In the genomic region with DNA sequence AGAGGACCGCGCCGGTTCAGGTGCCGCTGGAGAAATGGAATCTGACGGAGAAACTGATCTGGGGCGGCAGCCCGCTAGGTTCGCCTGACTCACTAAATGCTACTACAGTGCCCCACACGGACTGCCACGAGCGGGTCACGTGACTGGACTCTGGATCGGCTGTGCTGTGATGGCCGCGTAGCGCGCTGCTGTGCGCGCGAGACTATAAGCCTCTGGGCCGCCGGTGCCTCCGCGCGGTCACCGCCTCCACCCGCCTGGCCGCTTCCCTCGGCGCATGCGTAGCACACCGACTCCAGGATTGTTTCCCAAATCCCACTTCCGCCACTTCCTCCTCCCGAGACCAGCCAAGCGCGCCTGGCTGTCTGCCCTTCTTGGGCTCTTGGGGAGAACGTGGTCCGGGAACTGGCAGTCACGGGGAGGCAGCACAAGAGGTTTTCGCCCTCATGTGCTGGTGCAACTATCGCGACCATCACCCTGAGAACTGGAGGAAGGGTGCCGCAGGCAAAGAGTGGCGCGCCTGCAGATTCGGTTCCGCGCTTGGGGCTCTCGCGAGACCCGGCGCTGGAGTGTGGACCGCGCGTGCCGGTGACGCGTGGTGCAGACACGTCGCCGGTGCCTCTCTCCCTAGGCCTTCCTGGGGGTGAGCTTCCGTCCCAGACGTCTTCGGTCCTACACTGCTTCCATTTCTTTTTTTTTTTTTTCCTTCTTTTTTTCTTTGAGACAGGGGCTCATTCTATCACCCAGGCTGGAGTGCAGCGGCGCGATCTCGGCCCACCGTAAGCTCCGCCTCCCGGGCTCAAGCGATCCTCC, we compare ENCODE assay signal across 1 cellular context.
TF ChIP-seq lines count a peak whose summit lies in the region.

No MANE protein-coding gene starts in this region.

TF ChIP-seq in HepG2, 621 proteins besides CTCF, POLR2A, EP300 and RAD21 (continued from another document and continues in another):
- TF ChIP-seq, protein P1, sequence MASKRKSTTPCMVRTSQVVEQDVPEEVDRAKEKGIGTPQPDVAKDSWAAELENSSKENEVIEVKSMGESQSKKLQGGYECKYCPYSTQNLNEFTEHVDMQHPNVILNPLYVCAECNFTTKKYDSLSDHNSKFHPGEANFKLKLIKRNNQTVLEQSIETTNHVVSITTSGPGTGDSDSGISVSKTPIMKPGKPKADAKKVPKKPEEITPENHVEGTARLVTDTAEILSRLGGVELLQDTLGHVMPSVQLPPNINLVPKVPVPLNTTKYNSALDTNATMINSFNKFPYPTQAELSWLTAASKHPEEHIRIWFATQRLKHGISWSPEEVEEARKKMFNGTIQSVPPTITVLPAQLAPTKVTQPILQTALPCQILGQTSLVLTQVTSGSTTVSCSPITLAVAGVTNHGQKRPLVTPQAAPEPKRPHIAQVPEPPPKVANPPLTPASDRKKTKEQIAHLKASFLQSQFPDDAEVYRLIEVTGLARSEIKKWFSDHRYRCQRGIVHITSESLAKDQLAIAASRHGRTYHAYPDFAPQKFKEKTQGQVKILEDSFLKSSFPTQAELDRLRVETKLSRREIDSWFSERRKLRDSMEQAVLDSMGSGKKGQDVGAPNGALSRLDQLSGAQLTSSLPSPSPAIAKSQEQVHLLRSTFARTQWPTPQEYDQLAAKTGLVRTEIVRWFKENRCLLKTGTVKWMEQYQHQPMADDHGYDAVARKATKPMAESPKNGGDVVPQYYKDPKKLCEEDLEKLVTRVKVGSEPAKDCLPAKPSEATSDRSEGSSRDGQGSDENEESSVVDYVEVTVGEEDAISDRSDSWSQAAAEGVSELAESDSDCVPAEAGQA (IDR thresholded peaks at IDR 0.05; ENCODE audit: low read depth), result peak; percentile 80
- TF ChIP-seq, protein P1 (CRISPR knock-in tag; IDR thresholded peaks at IDR 0.05; ENCODE audit: borderline replicate concordance), result peak; percentile 2; the same call in 1 of the 2 replicates
- TF ChIP-seq ZNF788 (CRISPR knock-in tag; IDR thresholded peaks at IDR 0.05; ENCODE audit: borderline replicate concordance) (peak; percentile 20; the same call in 1 of the 2 replicates), MEF2D (CRISPR knock-in tag; IDR thresholded peaks at IDR 0.05) (peak; percentile 73), SMARCE1 (IDR thresholded peaks at IDR 0.05; ENCODE audit: borderline replicate concordance) (no peak), ZSCAN20 (CRISPR knock-in tag; IDR thresholded peaks at IDR 0.05; ENCODE audit: borderline replicate concordance) (no peak; the same call in 1 of the 2 replicates), CCAR2 (optimal IDR thresholded peaks at IDR 0.05; ENCODE audit: low read depth, low read length) (no peak), ZNF30 (CRISPR knock-in tag; IDR thresholded peaks at IDR 0.05) (no peak), ISL2 (CRISPR knock-in tag; IDR thresholded peaks at IDR 0.05) (peak; percentile 46; the same call in 1 of the 2 replicates), ZNF33A (CRISPR knock-in tag; IDR thresholded peaks at IDR 0.05; ENCODE audit: borderline replicate concordance) (no peak), PHF21A (CRISPR knock-in tag; IDR thresholded peaks at IDR 0.05) (peak; percentile 94), ZNF431 (CRISPR knock-in tag; IDR thresholded peaks at IDR 0.05; ENCODE audit: borderline replicate concordance, low read depth) (no peak; the same call in 1 of the 2 replicates), ZFP37 (CRISPR knock-in tag; IDR thresholded peaks at IDR 0.05; ENCODE audit: borderline replicate concordance) (peak; percentile 44; the same call in 1 of the 2 replicates), KLF12 (CRISPR knock-in tag; IDR thresholded peaks at IDR 0.05; ENCODE audit: borderline replicate concordance) (peak; percentile 71), MXI1 (IDR thresholded peaks at IDR 0.05; ENCODE audit: borderline replicate concordance, low read depth, low read length) (peak; percentile 67; the same call in 2 of the 3 replicates), PHB2 (IDR thresholded peaks at IDR 0.05; ENCODE audit: partially characterized antibody) (no peak), ZNF777 (CRISPR knock-in tag; IDR thresholded peaks at IDR 0.05) (peak; percentile 28; the same call in 1 of the 2 replicates), SOX13 (IDR thresholded peaks at IDR 0.05) (no peak), SOX13 (CRISPR knock-in tag; conservative IDR thresholded peaks at IDR 0.05 in 1 of 2, IDR thresholded peaks at IDR 0.05 in 1 of 2) (peak in 1 of 2 experiments; percentile 60; a peak in 2 of 4 replicates), DMAP1 (CRISPR knock-in tag; IDR thresholded peaks at IDR 0.05) (peak; percentile 93), ZNF335 (CRISPR knock-in tag; IDR thresholded peaks at IDR 0.05) (peak; percentile 82; the same call in 1 of the 2 replicates), PAWR (CRISPR knock-in tag; IDR thresholded peaks at IDR 0.05; ENCODE audit: borderline replicate concordance) (no peak), ZNF589 (CRISPR knock-in tag; conservative IDR thresholded peaks at IDR 0.05) (peak; percentile 80), LCORL (IDR thresholded peaks at IDR 0.05) (peak; percentile 56; the same call in 1 of the 2 replicates), LCORL (CRISPR knock-in tag; IDR thresholded peaks at IDR 0.05) (peak; percentile 19; the same call in 1 of the 2 replicates), ZNF354B (CRISPR knock-in tag; IDR thresholded peaks at IDR 0.05) (no peak)
- TF ChIP-seq, protein P2, sequence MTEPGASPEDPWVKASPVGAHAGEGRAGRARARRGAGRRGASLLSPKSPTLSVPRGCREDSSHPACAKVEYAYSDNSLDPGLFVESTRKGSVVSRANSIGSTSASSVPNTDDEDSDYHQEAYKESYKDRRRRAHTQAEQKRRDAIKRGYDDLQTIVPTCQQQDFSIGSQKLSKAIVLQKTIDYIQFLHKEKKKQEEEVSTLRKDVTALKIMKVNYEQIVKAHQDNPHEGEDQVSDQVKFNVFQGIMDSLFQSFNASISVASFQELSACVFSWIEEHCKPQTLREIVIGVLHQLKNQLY (CRISPR knock-in tag; IDR thresholded peaks at IDR 0.05), result peak; percentile 100
- TF ChIP-seq, protein P3, sequence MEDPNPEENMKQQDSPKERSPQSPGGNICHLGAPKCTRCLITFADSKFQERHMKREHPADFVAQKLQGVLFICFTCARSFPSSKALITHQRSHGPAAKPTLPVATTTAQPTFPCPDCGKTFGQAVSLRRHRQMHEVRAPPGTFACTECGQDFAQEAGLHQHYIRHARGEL (CRISPR knock-in tag; IDR thresholded peaks at IDR 0.05), result no peak; the same call in 1 of the 2 replicates
- TF ChIP-seq, protein P4, sequence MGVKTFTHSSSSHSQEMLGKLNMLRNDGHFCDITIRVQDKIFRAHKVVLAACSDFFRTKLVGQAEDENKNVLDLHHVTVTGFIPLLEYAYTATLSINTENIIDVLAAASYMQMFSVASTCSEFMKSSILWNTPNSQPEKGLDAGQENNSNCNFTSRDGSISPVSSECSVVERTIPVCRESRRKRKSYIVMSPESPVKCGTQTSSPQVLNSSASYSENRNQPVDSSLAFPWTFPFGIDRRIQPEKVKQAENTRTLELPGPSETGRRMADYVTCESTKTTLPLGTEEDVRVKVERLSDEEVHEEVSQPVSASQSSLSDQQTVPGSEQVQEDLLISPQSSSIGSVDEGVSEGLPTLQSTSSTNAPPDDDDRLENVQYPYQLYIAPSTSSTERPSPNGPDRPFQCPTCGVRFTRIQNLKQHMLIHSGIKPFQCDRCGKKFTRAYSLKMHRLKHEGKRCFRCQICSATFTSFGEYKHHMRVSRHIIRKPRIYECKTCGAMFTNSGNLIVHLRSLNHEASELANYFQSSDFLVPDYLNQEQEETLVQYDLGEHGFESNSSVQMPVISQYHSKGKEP (CRISPR knock-in tag; IDR thresholded peaks at IDR 0.05), result 0 out of 2 replicates have a peak, but pooled peaks have one; percentile 75
- TF ChIP-seq, protein P5, sequence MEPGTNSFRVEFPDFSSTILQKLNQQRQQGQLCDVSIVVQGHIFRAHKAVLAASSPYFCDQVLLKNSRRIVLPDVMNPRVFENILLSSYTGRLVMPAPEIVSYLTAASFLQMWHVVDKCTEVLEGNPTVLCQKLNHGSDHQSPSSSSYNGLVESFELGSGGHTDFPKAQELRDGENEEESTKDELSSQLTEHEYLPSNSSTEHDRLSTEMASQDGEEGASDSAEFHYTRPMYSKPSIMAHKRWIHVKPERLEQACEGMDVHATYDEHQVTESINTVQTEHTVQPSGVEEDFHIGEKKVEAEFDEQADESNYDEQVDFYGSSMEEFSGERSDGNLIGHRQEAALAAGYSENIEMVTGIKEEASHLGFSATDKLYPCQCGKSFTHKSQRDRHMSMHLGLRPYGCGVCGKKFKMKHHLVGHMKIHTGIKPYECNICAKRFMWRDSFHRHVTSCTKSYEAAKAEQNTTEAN (CRISPR knock-in tag; conservative IDR thresholded peaks at IDR 0.05), result peak; percentile 85
- TF ChIP-seq, protein P6, sequence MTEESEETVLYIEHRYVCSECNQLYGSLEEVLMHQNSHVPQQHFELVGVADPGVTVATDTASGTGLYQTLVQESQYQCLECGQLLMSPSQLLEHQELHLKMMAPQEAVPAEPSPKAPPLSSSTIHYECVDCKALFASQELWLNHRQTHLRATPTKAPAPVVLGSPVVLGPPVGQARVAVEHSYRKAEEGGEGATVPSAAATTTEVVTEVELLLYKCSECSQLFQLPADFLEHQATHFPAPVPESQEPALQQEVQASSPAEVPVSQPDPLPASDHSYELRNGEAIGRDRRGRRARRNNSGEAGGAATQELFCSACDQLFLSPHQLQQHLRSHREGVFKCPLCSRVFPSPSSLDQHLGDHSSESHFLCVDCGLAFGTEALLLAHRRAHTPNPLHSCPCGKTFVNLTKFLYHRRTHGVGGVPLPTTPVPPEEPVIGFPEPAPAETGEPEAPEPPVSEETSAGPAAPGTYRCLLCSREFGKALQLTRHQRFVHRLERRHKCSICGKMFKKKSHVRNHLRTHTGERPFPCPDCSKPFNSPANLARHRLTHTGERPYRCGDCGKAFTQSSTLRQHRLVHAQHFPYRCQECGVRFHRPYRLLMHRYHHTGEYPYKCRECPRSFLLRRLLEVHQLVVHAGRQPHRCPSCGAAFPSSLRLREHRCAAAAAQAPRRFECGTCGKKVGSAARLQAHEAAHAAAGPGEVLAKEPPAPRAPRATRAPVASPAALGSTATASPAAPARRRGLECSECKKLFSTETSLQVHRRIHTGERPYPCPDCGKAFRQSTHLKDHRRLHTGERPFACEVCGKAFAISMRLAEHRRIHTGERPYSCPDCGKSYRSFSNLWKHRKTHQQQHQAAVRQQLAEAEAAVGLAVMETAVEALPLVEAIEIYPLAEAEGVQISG (CRISPR knock-in tag; IDR thresholded peaks at IDR 0.05), result peak; percentile 88
- TF ChIP-seq, protein P7, sequence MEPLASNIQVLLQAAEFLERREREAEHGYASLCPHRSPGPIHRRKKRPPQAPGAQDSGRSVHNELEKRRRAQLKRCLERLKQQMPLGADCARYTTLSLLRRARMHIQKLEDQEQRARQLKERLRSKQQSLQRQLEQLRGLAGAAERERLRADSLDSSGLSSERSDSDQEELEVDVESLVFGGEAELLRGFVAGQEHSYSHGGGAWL (CRISPR knock-in tag; IDR thresholded peaks at IDR 0.05), result peak; percentile 59; the same call in 1 of the 2 replicates
- TF ChIP-seq, protein P8, sequence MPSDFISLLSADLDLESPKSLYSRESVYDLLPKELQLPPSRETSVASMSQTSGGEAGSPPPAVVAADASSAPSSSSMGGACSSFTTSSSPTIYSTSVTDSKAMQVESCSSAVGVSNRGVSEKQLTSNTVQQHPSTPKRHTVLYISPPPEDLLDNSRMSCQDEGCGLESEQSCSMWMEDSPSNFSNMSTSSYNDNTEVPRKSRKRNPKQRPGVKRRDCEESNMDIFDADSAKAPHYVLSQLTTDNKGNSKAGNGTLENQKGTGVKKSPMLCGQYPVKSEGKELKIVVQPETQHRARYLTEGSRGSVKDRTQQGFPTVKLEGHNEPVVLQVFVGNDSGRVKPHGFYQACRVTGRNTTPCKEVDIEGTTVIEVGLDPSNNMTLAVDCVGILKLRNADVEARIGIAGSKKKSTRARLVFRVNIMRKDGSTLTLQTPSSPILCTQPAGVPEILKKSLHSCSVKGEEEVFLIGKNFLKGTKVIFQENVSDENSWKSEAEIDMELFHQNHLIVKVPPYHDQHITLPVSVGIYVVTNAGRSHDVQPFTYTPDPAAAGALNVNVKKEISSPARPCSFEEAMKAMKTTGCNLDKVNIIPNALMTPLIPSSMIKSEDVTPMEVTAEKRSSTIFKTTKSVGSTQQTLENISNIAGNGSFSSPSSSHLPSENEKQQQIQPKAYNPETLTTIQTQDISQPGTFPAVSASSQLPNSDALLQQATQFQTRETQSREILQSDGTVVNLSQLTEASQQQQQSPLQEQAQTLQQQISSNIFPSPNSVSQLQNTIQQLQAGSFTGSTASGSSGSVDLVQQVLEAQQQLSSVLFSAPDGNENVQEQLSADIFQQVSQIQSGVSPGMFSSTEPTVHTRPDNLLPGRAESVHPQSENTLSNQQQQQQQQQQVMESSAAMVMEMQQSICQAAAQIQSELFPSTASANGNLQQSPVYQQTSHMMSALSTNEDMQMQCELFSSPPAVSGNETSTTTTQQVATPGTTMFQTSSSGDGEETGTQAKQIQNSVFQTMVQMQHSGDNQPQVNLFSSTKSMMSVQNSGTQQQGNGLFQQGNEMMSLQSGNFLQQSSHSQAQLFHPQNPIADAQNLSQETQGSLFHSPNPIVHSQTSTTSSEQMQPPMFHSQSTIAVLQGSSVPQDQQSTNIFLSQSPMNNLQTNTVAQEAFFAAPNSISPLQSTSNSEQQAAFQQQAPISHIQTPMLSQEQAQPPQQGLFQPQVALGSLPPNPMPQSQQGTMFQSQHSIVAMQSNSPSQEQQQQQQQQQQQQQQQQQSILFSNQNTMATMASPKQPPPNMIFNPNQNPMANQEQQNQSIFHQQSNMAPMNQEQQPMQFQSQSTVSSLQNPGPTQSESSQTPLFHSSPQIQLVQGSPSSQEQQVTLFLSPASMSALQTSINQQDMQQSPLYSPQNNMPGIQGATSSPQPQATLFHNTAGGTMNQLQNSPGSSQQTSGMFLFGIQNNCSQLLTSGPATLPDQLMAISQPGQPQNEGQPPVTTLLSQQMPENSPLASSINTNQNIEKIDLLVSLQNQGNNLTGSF (CRISPR knock-in tag; IDR thresholded peaks at IDR 0.05), result peak; percentile 58
- TF ChIP-seq, protein P9, sequence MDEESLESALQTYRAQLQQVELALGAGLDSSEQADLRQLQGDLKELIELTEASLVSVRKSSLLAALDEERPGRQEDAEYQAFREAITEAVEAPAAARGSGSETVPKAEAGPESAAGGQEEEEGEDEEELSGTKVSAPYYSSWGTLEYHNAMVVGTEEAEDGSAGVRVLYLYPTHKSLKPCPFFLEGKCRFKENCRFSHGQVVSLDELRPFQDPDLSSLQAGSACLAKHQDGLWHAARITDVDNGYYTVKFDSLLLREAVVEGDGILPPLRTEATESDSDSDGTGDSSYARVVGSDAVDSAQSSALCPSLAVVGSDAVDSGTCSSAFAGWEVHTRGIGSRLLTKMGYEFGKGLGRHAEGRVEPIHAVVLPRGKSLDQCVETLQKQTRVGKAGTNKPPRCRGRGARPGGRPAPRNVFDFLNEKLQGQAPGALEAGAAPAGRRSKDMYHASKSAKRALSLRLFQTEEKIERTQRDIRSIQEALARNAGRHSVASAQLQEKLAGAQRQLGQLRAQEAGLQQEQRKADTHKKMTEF (CRISPR knock-in tag; IDR thresholded peaks at IDR 0.05), result peak; percentile 93
